In the genomic region with DNA sequence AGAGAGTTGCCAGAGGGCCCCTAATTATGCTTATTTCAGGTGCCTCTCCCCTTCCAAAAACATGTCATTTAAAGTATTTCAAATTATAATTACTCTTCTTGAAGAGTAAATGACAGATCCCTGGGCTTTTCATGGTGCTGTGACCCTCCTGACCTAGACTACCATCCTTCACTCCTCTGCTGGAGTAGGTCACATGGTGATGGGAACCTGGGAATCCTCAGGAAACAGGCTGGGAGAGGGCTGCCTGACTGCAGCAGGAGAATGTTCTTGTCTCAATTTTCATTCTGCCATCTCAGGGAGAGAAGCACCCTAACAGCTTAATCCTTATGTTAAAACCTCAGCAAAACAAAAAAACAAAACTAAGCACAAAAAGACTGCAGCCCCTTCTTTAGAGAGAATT, we compare ENCODE assay signal across 28 cellular contexts.
"Had no signal": no experiment of that assay in that cellular context is flagged by ENCODE, and none has a peak within 500 bp of the region (broad histone marks: within the 10 kb centered on the region; RNA-seq: fewer than 3 reads in every experiment).

No MANE protein-coding gene starts in this region.

- DNase-seq: activated CD4-positive, alpha-beta memory T cell treated with anti-CD3 and anti-CD28 coated beads, Interleukin-2, amount 10 ng/mL, durations not matched to agents 7 days and 5 days; activated CD4-positive, alpha-beta T cell treated with anti-CD3 and anti-CD28 coated beads for 36 hours; activated CD4-positive, alpha-beta T cell treated with anti-CD3 and anti-CD28 coated beads, Interleukin-2, amount 50 U/mL, for 1 hour; activated gamma-delta T cell; activated naive CD4-positive, alpha-beta T cell treated with anti-CD3 and anti-CD28 coated beads for 36 hours; activated T-cell treated with anti-CD3 and anti-CD28 coated beads for 4 hours; activated T-cell treated with anti-CD3 and anti-CD28 coated beads, Interleukin-2, amount 50 U/mL, for 48 hours; amygdala; Kasumi-1; NCI-H1105 treated with DMSO at 0.1 percent for 48 hours; NCI-H146; NCI-H187 treated with DMSO at 0.1 percent for 48 hours; NCI-H2081 treated with DMSO at 0.1 percent for 48 hours; NCI-H2171 treated with DMSO at 0.1 percent for 48 hours; NCI-H510A treated with DMSO at 0.1 percent for 48 hours; NCI-H69; NK-92 treated with Interleukin-12 subunit alpha and Interleukin-12 subunit beta, amount 100 ng/mL, for 24 hours; Peyer's patch; Right ventricle myocardium superior; SJCRH30; SK-N-SH; T-helper 1 cell had no signal

- ATAC-seq: activated CD4-positive, alpha-beta T cell treated with anti-CD3 and anti-CD28 coated beads for 36 hours; activated T-helper 17 cell treated with anti-CD3 and anti-CD28 coated beads, Interleukin-2, amount 50 U/mL, for 72 hours had no signal

- H3K9me3 ChIP-seq: Peyer's patch, SJCRH30, SK-N-SH had no signal

- H3K4me1 ChIP-seq: Peyer's patch had no signal

- H3K27me3 Mint-ChIP-seq: activated CD4-positive, alpha-beta T cell treated with anti-CD3 and anti-CD28 coated beads for 36 hours; activated naive CD8-positive, alpha-beta T cell; activated T-helper 17 cell treated with anti-CD3 and anti-CD28 coated beads, Interleukin-2, amount 50 U/mL, for 72 hours; brain had no signal

- H3K4me2 ChIP-seq: SK-N-SH had no signal

- H3K27me3 ChIP-seq: Peyer's patch, SJCRH30 had no signal

- H3K27ac ChIP-seq: Peyer's patch, RWPE1, SJCRH30, VCaP had no signal

- H3K36me3 Mint-ChIP-seq: activated naive CD8-positive, alpha-beta T cell; brain had no signal

- H3K9ac ChIP-seq: SK-N-SH had no signal

- H3K4me3 Mint-ChIP-seq: activated CD4-positive, alpha-beta memory T cell treated with anti-CD3 and anti-CD28 coated beads, Interleukin-2, amount 10 ng/mL, durations not matched to agents 7 days and 5 days; activated CD4-positive, alpha-beta T cell treated with anti-CD3 and anti-CD28 coated beads for 36 hours; activated naive CD4-positive, alpha-beta T cell treated with anti-CD3 and anti-CD28 coated beads for 36 hours; activated naive CD8-positive, alpha-beta T cell; activated T-helper 17 cell treated with anti-CD3 and anti-CD28 coated beads, Interleukin-2, amount 50 U/mL, for 72 hours; brain; central memory CD8-positive, alpha-beta T cell had no signal

- H3K9me3 Mint-ChIP-seq: activated CD4-positive, alpha-beta memory T cell treated with anti-CD3 and anti-CD28 coated beads, Interleukin-2, amount 10 ng/mL, durations not matched to agents 7 days and 5 days; activated naive CD4-positive, alpha-beta T cell treated with anti-CD3 and anti-CD28 coated beads for 36 hours; activated T-helper 17 cell treated with anti-CD3 and anti-CD28 coated beads, Interleukin-2, amount 50 U/mL, for 72 hours; brain had no signal

- H3K27ac Mint-ChIP-seq: activated CD4-positive, alpha-beta memory T cell treated with anti-CD3 and anti-CD28 coated beads, Interleukin-2, amount 10 ng/mL, durations not matched to agents 7 days and 5 days; activated CD4-positive, alpha-beta T cell treated with anti-CD3 and anti-CD28 coated beads for 36 hours; activated naive CD4-positive, alpha-beta T cell treated with anti-CD3 and anti-CD28 coated beads for 36 hours; activated naive CD8-positive, alpha-beta T cell; activated T-helper 17 cell treated with anti-CD3 and anti-CD28 coated beads, Interleukin-2, amount 50 U/mL, for 72 hours had no signal

- H3K4me3 ChIP-seq: Peyer's patch, SJCRH30 had no signal

- H3K36me3 ChIP-seq: Peyer's patch, SJCRH30 had no signal

- H3K4me1 Mint-ChIP-seq: activated CD4-positive, alpha-beta memory T cell treated with anti-CD3 and anti-CD28 coated beads, Interleukin-2, amount 10 ng/mL, durations not matched to agents 7 days and 5 days; activated CD4-positive, alpha-beta T cell treated with anti-CD3 and anti-CD28 coated beads for 36 hours; activated T-helper 17 cell treated with anti-CD3 and anti-CD28 coated beads, Interleukin-2, amount 50 U/mL, for 72 hours; central memory CD8-positive, alpha-beta T cell had no signal
